In the genomic region with DNA sequence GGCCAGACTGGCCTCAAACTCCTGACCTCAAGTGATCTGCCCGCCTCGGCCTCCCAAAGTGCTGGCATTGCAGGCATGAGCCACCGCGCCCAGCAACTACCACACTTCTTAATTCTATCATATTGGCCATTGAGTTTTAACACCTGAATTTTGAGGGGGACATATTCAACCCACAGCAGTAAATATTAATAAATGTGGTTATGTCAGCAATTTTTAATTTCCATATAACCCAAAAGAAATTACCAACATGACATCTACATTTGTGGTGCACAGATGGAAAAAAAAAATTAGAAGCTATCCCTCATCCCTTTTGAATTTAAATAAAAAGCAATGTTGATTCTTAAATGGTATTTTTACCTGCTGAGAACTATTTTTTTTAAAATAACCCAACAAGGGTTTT, we compare ENCODE assay signal across 21 cellular contexts.
DNase-seq lines count a peak whose midpoint lies in the region; ATAC-seq, FAIRE-seq and TF ChIP-seq lines count a peak whose summit lies in the region.
"Had no signal": no experiment of that assay in that cellular context is flagged by ENCODE, and none has a peak within 500 bp of the region (broad histone marks: within the 10 kb centered on the region; RNA-seq: fewer than 3 reads in every experiment).

No MANE protein-coding gene starts in this region.

- H3K27ac ChIP-seq in A549 = peak overlapping the region; percentile 70 to 75; a peak in 5 of 6 replicates
- H3K27ac ChIP-seq in GM23338 (ENCODE audit: low read depth) = no peak overlapping the region
- H3K27ac ChIP-seq in VCaP = peak overlapping the region; percentile 68
- H3K27ac ChIP-seq: BLaER1 treated with 17β-estradiol and CSF1 and Interleukin-3, amounts not matched to agents 10 nM and 100 nM; GM23248 had no signal

- no peak for TF ChIP-seq EP300 in A549 (IDR thresholded peaks at IDR 0.05)

- no peaks in the 10 kb centered on the region for H3K36me3 ChIP-seq in GM23338 (ENCODE audit: insufficient read depth)
- H3K36me3 ChIP-seq: BE2C; BLaER1 treated with 17β-estradiol and CSF1 and Interleukin-3, amounts not matched to agents 10 nM and 100 nM had no signal

- DNase-seq in A549 (ENCODE audit: low read depth in 1 of 2, low spot score in 1 of 2) (no peak), GM23338 (ENCODE audit: low spot score) (no peak)
- DNase-seq in stimulated activated naive CD4-positive, alpha-beta T cell treated with Interleukin-2 at 50 U/mL for 16 hours (lab: John Stamatoyannopoulos, UW) = no peak
- DNase-seq in effector CD8-positive, alpha-beta T cell (lab: John Stamatoyannopoulos, UW) = no peak
- DNase-seq: ACHN; AML-193; BE2C; Calu3; CD4-positive, alpha-beta memory T cell; COR-L47; DMS53; DMS79 treated with DMSO at 0.1 percent for 48 hours; GM23248; H9 had no signal

- H3K4me3 ChIP-seq in A549 (no peak overlapping the region), GM23338 (no peak overlapping the region)
- H3K4me3 ChIP-seq: BLaER1 treated with 17β-estradiol and CSF1 and Interleukin-3, amounts not matched to agents 10 nM and 100 nM; GM23248 had no signal

- CTCF ChIA-PET in A549 (lab: Yijun Ruan, JAX) = no interaction called here

- no peak for ATAC-seq in A549
- ATAC-seq in GM23338 = no peak
- no peak for ATAC-seq in GM21529 (IDR thresholded peaks at IDR 0.05; ENCODE audit: unreplicated experiment)
- ATAC-seq: HCT116 had no signal

- POLR2A ChIA-PET in A549 (lab: Yijun Ruan, JAX) = no interaction called here

- peak overlapping the region; percentile 85; the same call in 1 of the 2 replicates for H3K27ac Mint-ChIP-seq in GM23338
- H3K27ac Mint-ChIP-seq: CD4-positive, alpha-beta memory T cell had no signal

- no peaks in the 10 kb centered on the region for H4K20me1 ChIP-seq in GM23338 (replicated peaks; ENCODE audit: insufficient read depth)
- H4K20me1 ChIP-seq: BLaER1 treated with 17β-estradiol and CSF1 and Interleukin-3, amounts not matched to agents 10 nM and 100 nM had no signal

- no peak for TF ChIP-seq CTCF in A549 (IDR thresholded peaks at IDR 0.05)
- no peak for TF ChIP-seq CTCF in GM23338 (conservative IDR thresholded peaks at IDR 0.05; ENCODE audit: low read depth in 2 of 2)
- no peak for TF ChIP-seq CTCF in VCaP (conservative IDR thresholded peaks at IDR 0.05)

- WGBS in A549 (ENCODE audit: missing lambda C conversion rate) = 90% methylated on average over 4 of the region's 4 CpGs

- no peak overlapping the region for H3K4me3 Mint-ChIP-seq in GM23338
- H3K4me3 Mint-ChIP-seq: CD4-positive, alpha-beta memory T cell; H9 had no signal

- TF ChIP-seq RAD21 in A549 (conservative IDR thresholded peaks at IDR 0.05 in 1 of 2, IDR thresholded peaks at IDR 0.05 in 1 of 2) = no peak

- no peaks in the 10 kb centered on the region for H3K4me1 Mint-ChIP-seq in GM23338
- H3K4me1 Mint-ChIP-seq: CD4-positive, alpha-beta memory T cell had no signal

- H3K27me3 ChIP-seq in GM23338 (ENCODE audit: insufficient read depth) = no peaks in the 10 kb centered on the region
- H3K27me3 ChIP-seq: BE2C; BLaER1 treated with 17β-estradiol and CSF1 and Interleukin-3, amounts not matched to agents 10 nM and 100 nM had no signal

- no peak overlapping the region for H2AFZ ChIP-seq in GM23338
- H2AFZ ChIP-seq: GM23248 had no signal

- no peak overlapping the region for H3K4me2 ChIP-seq in A549
- no peak overlapping the region for H3K4me2 ChIP-seq in GM23338
- H3K4me2 ChIP-seq: BLaER1 treated with 17β-estradiol and CSF1 and Interleukin-3, amounts not matched to agents 10 nM and 100 nM had no signal

- no peaks in the 10 kb centered on the region for H3F3A ChIP-seq in GM23338 (replicated peaks; ENCODE audit: low read depth)

- TF ChIP-seq POLR2A in A549 (IDR thresholded peaks at IDR 0.05; ENCODE audit: low read length) = no peak

- H3K9me2 ChIP-seq in GM23338 (ENCODE audit: insufficient read depth) = no peaks in the 10 kb centered on the region

- H3K36me3 Mint-ChIP-seq in GM23338 (ENCODE audit: low read depth) = no peaks in the 10 kb centered on the region
- H3K36me3 Mint-ChIP-seq: CD4-positive, alpha-beta memory T cell had no signal

- peaks cover 8% of the 10 kb centered on the region; the same call in 1 of the 2 replicates for H3K79me2 ChIP-seq in GM23338 (replicated peaks; ENCODE audit: insufficient read depth)

- no peaks in the 10 kb centered on the region for H3K9me3 ChIP-seq in A549
- H3K9me3 ChIP-seq: BE2C; BLaER1 treated with 17β-estradiol and CSF1 and Interleukin-3, amounts not matched to agents 10 nM and 100 nM had no signal

- H3K9me3 Mint-ChIP-seq in GM23338 = no peaks in the 10 kb centered on the region
- H3K9me3 Mint-ChIP-seq: H9 had no signal

- H3K4me1 ChIP-seq in A549 (peaks cover 18% of the 10 kb centered on the region), GM23338 (ENCODE audit: insufficient read depth) (no peaks in the 10 kb centered on the region)
- H3K4me1 ChIP-seq: BE2C; BLaER1 treated with 17β-estradiol and CSF1 and Interleukin-3, amounts not matched to agents 10 nM and 100 nM had no signal

- FAIRE-seq in A549 (lab: Jason Lieb, UNC) = no peak
- FAIRE-seq: A204.1, G401.6, GM12892 had no signal

- no peaks in the 10 kb centered on the region for H3K27me3 Mint-ChIP-seq in GM23338 (ENCODE audit: insufficient read depth, low read depth, poor library complexity)
- H3K27me3 Mint-ChIP-seq: CD4-positive, alpha-beta memory T cell had no signal

TF ChIP-seq in A549, 52 proteins besides CTCF, POLR2A, EP300 and RAD21:
- no peak for TF ChIP-seq RFX5 (IDR thresholded peaks at IDR 0.05)
- no peak for TF ChIP-seq ZSCAN20 (CRISPR knock-in tag; IDR thresholded peaks at IDR 0.05)
- TF ChIP-seq, protein P1, sequence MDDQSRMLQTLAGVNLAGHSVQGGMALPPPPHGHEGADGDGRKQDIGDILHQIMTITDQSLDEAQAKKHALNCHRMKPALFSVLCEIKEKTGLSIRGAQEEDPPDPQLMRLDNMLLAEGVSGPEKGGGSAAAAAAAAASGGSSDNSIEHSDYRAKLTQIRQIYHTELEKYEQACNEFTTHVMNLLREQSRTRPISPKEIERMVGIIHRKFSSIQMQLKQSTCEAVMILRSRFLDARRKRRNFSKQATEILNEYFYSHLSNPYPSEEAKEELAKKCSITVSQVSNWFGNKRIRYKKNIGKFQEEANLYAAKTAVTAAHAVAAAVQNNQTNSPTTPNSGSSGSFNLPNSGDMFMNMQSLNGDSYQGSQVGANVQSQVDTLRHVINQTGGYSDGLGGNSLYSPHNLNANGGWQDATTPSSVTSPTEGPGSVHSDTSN (IDR thresholded peaks at IDR 0.05) = no peak
- no peak for TF ChIP-seq FOSB (CRISPR knock-in tag; IDR thresholded peaks at IDR 0.05)
- TF ChIP-seq MAFK (IDR thresholded peaks at IDR 0.05; ENCODE audit: partially characterized antibody) = peak; percentile 67
- TF ChIP-seq KDM1A (IDR thresholded peaks at IDR 0.05; ENCODE audit: low read depth) = no peak

TF ChIP-seq in GM23338, 12 proteins besides CTCF, POLR2A, EP300 and RAD21 (continues in another document):
- no peak for TF ChIP-seq NANOG (IDR thresholded peaks at IDR 0.05; ENCODE audit: borderline replicate concordance)
- TF ChIP-seq, protein P2, sequence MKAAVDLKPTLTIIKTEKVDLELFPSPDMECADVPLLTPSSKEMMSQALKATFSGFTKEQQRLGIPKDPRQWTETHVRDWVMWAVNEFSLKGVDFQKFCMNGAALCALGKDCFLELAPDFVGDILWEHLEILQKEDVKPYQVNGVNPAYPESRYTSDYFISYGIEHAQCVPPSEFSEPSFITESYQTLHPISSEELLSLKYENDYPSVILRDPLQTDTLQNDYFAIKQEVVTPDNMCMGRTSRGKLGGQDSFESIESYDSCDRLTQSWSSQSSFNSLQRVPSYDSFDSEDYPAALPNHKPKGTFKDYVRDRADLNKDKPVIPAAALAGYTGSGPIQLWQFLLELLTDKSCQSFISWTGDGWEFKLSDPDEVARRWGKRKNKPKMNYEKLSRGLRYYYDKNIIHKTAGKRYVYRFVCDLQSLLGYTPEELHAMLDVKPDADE (IDR thresholded peaks at IDR 0.05) = no peak
- TF ChIP-seq EZH2phosphoT487 (IDR thresholded peaks at IDR 0.05; ENCODE audit: unreplicated experiment) = no peak
- no peak for TF ChIP-seq ZNF331 (CRISPR knock-in tag; IDR thresholded peaks at IDR 0.05; ENCODE audit: low read depth)
- no peak for TF ChIP-seq EZH2 (IDR thresholded peaks at IDR 0.05; ENCODE audit: low read depth, unreplicated experiment)
- TF ChIP-seq, protein P3, sequence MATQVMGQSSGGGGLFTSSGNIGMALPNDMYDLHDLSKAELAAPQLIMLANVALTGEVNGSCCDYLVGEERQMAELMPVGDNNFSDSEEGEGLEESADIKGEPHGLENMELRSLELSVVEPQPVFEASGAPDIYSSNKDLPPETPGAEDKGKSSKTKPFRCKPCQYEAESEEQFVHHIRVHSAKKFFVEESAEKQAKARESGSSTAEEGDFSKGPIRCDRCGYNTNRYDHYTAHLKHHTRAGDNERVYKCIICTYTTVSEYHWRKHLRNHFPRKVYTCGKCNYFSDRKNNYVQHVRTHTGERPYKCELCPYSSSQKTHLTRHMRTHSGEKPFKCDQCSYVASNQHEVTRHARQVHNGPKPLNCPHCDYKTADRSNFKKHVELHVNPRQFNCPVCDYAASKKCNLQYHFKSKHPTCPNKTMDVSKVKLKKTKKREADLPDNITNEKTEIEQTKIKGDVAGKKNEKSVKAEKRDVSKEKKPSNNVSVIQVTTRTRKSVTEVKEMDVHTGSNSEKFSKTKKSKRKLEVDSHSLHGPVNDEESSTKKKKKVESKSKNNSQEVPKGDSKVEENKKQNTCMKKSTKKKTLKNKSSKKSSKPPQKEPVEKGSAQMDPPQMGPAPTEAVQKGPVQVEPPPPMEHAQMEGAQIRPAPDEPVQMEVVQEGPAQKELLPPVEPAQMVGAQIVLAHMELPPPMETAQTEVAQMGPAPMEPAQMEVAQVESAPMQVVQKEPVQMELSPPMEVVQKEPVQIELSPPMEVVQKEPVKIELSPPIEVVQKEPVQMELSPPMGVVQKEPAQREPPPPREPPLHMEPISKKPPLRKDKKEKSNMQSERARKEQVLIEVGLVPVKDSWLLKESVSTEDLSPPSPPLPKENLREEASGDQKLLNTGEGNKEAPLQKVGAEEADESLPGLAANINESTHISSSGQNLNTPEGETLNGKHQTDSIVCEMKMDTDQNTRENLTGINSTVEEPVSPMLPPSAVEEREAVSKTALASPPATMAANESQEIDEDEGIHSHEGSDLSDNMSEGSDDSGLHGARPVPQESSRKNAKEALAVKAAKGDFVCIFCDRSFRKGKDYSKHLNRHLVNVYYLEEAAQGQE (IDR thresholded peaks at IDR 0.05; ENCODE audit: unreplicated experiment) = no peak
- no peak for TF ChIP-seq JUNB (IDR thresholded peaks at IDR 0.05; ENCODE audit: unreplicated experiment)
- TF ChIP-seq CREB1 (CRISPR knock-in tag; IDR thresholded peaks at IDR 0.05; ENCODE audit: low read depth) = no peak
- TF ChIP-seq POLR2AphosphoS5 (IDR thresholded peaks at IDR 0.05; ENCODE audit: low read depth) = no peak
- no peak for TF ChIP-seq STAT1 (IDR thresholded peaks at IDR 0.05; ENCODE audit: unreplicated experiment)
- no peak for TF ChIP-seq ZNF114 (CRISPR knock-in tag; IDR thresholded peaks at IDR 0.05)
